ENCODE assay signal across 34 cellular contexts in the genomic region with DNA sequence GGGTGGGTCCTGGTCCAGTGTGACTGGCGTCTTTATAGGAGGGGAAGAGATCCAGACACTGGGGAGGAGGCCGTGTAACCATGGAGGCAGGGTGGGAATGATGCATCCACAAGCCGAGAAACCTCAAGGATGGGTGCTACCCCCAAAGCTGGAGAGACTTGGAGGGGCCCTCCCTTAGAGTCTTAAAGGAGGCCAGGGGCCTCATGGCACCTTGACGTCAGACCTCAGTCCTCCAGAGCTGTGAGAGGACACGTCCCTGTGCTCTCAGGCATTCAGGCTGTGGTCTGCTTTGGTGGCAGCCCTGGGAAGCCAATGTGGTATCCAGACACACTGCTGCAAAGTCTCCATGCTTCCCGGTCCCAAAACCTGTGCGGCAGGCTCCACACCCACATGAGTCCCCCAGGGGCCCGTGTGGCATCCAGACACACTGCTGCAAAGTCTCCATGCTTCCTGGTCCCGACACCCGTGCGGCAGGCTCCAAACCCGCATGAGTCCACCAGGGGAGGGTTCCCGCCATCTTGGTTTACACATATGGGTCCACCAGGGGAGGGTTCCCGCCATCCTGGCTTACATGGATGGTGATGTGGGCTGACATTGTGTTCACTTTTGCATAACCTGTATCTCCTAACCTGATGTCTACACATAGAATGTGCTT.
"Had no signal": no experiment of that assay in that cellular context is flagged by ENCODE, and none has a peak within 500 bp of the region (broad histone marks: within the 10 kb centered on the region; RNA-seq: fewer than 3 reads in every experiment).

No MANE protein-coding gene starts in this region.

- H3K4me3 ChIP-seq: adrenal gland, body of pancreas, breast epithelium had no signal

- H3K27ac ChIP-seq: adrenal gland, body of pancreas, brain microvascular endothelial cell, breast epithelium, VCaP had no signal

- H3K9me3 ChIP-seq: adrenal gland, body of pancreas had no signal

- H3K9me3 Mint-ChIP-seq: activated B cell treated with CpG ODN at 0.5 μM for 24 hours; activated CD4-positive, alpha-beta memory T cell treated with anti-CD3 and anti-CD28 coated beads for 36 hours; activated CD4-positive, alpha-beta T cell treated with anti-CD3 and anti-CD28 coated beads, Interleukin-2, amount 10 ng/mL, durations not matched to agents 24 days and 14 days; activated naive CD4-positive, alpha-beta T cell treated with anti-CD3 and anti-CD28 coated beads, Interleukin-2, amount 10 ng/mL, durations not matched to agents 7 days and 5 days; activated naive CD8-positive, alpha-beta T cell treated with anti-CD3 and anti-CD28 coated beads for 36 hours; activated T-cell treated with anti-CD3 and anti-CD28 coated beads, Interleukin-2, amount 50 U/mL, for 4 hours; activated T-cell treated with anti-CD3 and anti-CD28 coated beads, Interleukin-2, amount 50 U/mL, for 72 hours; activated T-helper 17 cell treated with anti-CD3 and anti-CD28 coated beads, Interleukin-2, amount 50 U/mL, for 72 hours; T-helper 2 cell treated with Interferon-gamma antibody and Interleukin-4, amounts not matched to agents 5 μg/mL and 100 μg/mL, for 36 hours had no signal

- DNase-seq: activated B cell treated with CpG ODN at 0.5 μM for 24 hours; activated CD4-positive, alpha-beta memory T cell treated with anti-CD3 and anti-CD28 coated beads for 36 hours; activated CD4-positive, alpha-beta T cell treated with anti-CD3 and anti-CD28 coated beads for 4 hours; activated CD4-positive, alpha-beta T cell treated with anti-CD3 and anti-CD28 coated beads, Interleukin-2, amount 10 ng/mL, durations not matched to agents 24 days and 14 days; activated CD4-positive, alpha-beta T cell treated with anti-CD3 and anti-CD28 coated beads, Interleukin-2, amount 50 U/mL, for 1 hour; activated CD4-positive, alpha-beta T cell treated with anti-CD3 and anti-CD28 coated beads, Interleukin-2, amount 50 U/mL, for 4 hours; activated CD4-positive, CD25-positive, alpha-beta regulatory T cell treated with anti-CD3 and anti-CD28 coated beads, Interleukin-2, amount 50 U/mL, for 72 hours; activated CD8-positive, alpha-beta memory T cell treated with anti-CD3 and anti-CD28 coated beads, Interleukin-2, amount 50 U/mL, for 4 hours; activated CD8-positive, alpha-beta T cell treated with anti-CD3 and anti-CD28 coated beads for 36 hours; activated effector memory CD4-positive, alpha-beta T cell treated with anti-CD3 and anti-CD28 coated beads, Interleukin-2, amount 50 U/mL, for 16 hours; activated gamma-delta T cell treated with Interleukin-2 at 50 U/mL for 16 hours; activated naive CD4-positive, alpha-beta T cell; activated naive CD4-positive, alpha-beta T cell treated with anti-CD3 and anti-CD28 coated beads, Interleukin-2, amount 10 ng/mL, durations not matched to agents 7 days and 5 days; activated naive CD8-positive, alpha-beta T cell treated with anti-CD3 and anti-CD28 coated beads for 36 hours; activated T-cell treated with anti-CD3 and anti-CD28 coated beads for 4 hours; activated T-cell treated with anti-CD3 and anti-CD28 coated beads, Interleukin-2, amount 50 U/mL, for 1 hour; activated T-cell treated with anti-CD3 and anti-CD28 coated beads, Interleukin-2, amount 50 U/mL, for 4 hours; activated T-cell treated with anti-CD3 and anti-CD28 coated beads, Interleukin-2, amount 50 U/mL, for 72 hours; amniotic stem cell; body of pancreas; brain microvascular endothelial cell; central memory CD4-positive, alpha-beta T cell; SW 1271; T-helper 1 cell; T-helper 2 cell; T-helper 9 cell had no signal

- H3K4me1 ChIP-seq: adrenal gland, body of pancreas, breast epithelium had no signal

- H3K36me3 Mint-ChIP-seq: activated CD4-positive, alpha-beta memory T cell treated with anti-CD3 and anti-CD28 coated beads for 36 hours; activated naive CD4-positive, alpha-beta T cell treated with anti-CD3 and anti-CD28 coated beads, Interleukin-2, amount 10 ng/mL, durations not matched to agents 7 days and 5 days; activated naive CD8-positive, alpha-beta T cell treated with anti-CD3 and anti-CD28 coated beads for 36 hours had no signal

- H3K27me3 Mint-ChIP-seq: activated B cell treated with CpG ODN at 0.5 μM for 24 hours; activated CD4-positive, alpha-beta T cell treated with anti-CD3 and anti-CD28 coated beads, Interleukin-2, amount 10 ng/mL, durations not matched to agents 24 days and 14 days; activated CD8-positive, alpha-beta T cell treated with anti-CD3 and anti-CD28 coated beads for 36 hours; activated naive CD4-positive, alpha-beta T cell treated with anti-CD3 and anti-CD28 coated beads, Interleukin-2, amount 10 ng/mL, durations not matched to agents 7 days and 5 days; activated naive CD8-positive, alpha-beta T cell treated with anti-CD3 and anti-CD28 coated beads for 36 hours had no signal

- H3K4me3 Mint-ChIP-seq: activated B cell treated with CpG ODN at 0.5 μM for 24 hours; activated CD4-positive, alpha-beta memory T cell treated with anti-CD3 and anti-CD28 coated beads for 36 hours; activated CD4-positive, alpha-beta T cell treated with anti-CD3 and anti-CD28 coated beads, Interleukin-2, amount 10 ng/mL, durations not matched to agents 24 days and 14 days; activated CD8-positive, alpha-beta T cell treated with anti-CD3 and anti-CD28 coated beads for 36 hours; activated naive CD4-positive, alpha-beta T cell treated with anti-CD3 and anti-CD28 coated beads, Interleukin-2, amount 10 ng/mL, durations not matched to agents 7 days and 5 days; activated naive CD8-positive, alpha-beta T cell treated with anti-CD3 and anti-CD28 coated beads for 36 hours; activated T-cell treated with anti-CD3 and anti-CD28 coated beads, Interleukin-2, amount 50 U/mL, for 4 hours; activated T-cell treated with anti-CD3 and anti-CD28 coated beads, Interleukin-2, amount 50 U/mL, for 72 hours; activated T-helper 1 cell treated with anti-CD3 and anti-CD28 coated beads, Interleukin-12 subunit alpha, Interleukin-12 subunit beta, Interleukin-2, Interleukin-4 antibody, amounts not matched to agents 30 ng/mL and 10 ng/mL and 1 ng/mL, durations not matched to agents 14 hours and 24 hours and 36 hours; activated T-helper 17 cell treated with anti-CD3 and anti-CD28 coated beads, Interleukin-2, amount 50 U/mL, for 72 hours; T-helper 1 cell treated with Interleukin-12 subunit alpha and Interleukin-12 subunit beta and Interleukin-4 antibody, amounts not matched to agents 30 μg/mL and 1 μg/mL, for 36 hours; T-helper 2 cell treated with Interferon-gamma antibody and Interleukin-4, amounts not matched to agents 5 μg/mL and 100 μg/mL, for 36 hours had no signal

- H3K4me1 Mint-ChIP-seq: activated B cell treated with CpG ODN at 0.5 μM for 24 hours; activated CD4-positive, alpha-beta T cell treated with anti-CD3 and anti-CD28 coated beads, Interleukin-2, amount 10 ng/mL, durations not matched to agents 24 days and 14 days; activated naive CD4-positive, alpha-beta T cell treated with anti-CD3 and anti-CD28 coated beads, Interleukin-2, amount 10 ng/mL, durations not matched to agents 7 days and 5 days; activated naive CD8-positive, alpha-beta T cell treated with anti-CD3 and anti-CD28 coated beads for 36 hours; activated T-helper 17 cell treated with anti-CD3 and anti-CD28 coated beads, Interleukin-2, amount 50 U/mL, for 72 hours had no signal

- H3K27ac Mint-ChIP-seq: activated B cell treated with CpG ODN at 0.5 μM for 24 hours; activated CD4-positive, alpha-beta memory T cell treated with anti-CD3 and anti-CD28 coated beads for 36 hours; activated CD4-positive, alpha-beta T cell treated with anti-CD3 and anti-CD28 coated beads, Interleukin-2, amount 10 ng/mL, durations not matched to agents 24 days and 14 days; activated CD8-positive, alpha-beta T cell treated with anti-CD3 and anti-CD28 coated beads for 36 hours; activated naive CD4-positive, alpha-beta T cell treated with anti-CD3 and anti-CD28 coated beads, Interleukin-2, amount 10 ng/mL, durations not matched to agents 7 days and 5 days; activated naive CD4-positive, alpha-beta T cell treated with anti-CD3 and anti-CD28 coated beads, Interleukin-2, amount 50 U/mL, for 72 hours; activated naive CD8-positive, alpha-beta T cell treated with anti-CD3 and anti-CD28 coated beads for 36 hours; activated T-cell treated with anti-CD3 and anti-CD28 coated beads, Interleukin-2, amount 50 U/mL, for 72 hours; activated T-helper 1 cell treated with anti-CD3 and anti-CD28 coated beads, Interleukin-12 subunit alpha, Interleukin-12 subunit beta, Interleukin-2, Interleukin-4 antibody, amounts not matched to agents 30 ng/mL and 10 ng/mL and 1 ng/mL, durations not matched to agents 14 hours and 24 hours and 36 hours; activated T-helper 17 cell treated with anti-CD3 and anti-CD28 coated beads, Interleukin-2, amount 50 U/mL, for 72 hours; T-helper 1 cell treated with Interleukin-12 subunit alpha and Interleukin-12 subunit beta and Interleukin-4 antibody, amounts not matched to agents 30 μg/mL and 1 μg/mL, for 36 hours; T-helper 2 cell treated with Interferon-gamma antibody and Interleukin-4, amounts not matched to agents 5 μg/mL and 100 μg/mL, for 36 hours had no signal

- H3K36me3 ChIP-seq: adrenal gland, brain microvascular endothelial cell, breast epithelium had no signal

- H3K27me3 ChIP-seq: adrenal gland, body of pancreas, brain microvascular endothelial cell, breast epithelium had no signal
